ENCODE assay signal across 10 cellular contexts in the genomic region with DNA sequence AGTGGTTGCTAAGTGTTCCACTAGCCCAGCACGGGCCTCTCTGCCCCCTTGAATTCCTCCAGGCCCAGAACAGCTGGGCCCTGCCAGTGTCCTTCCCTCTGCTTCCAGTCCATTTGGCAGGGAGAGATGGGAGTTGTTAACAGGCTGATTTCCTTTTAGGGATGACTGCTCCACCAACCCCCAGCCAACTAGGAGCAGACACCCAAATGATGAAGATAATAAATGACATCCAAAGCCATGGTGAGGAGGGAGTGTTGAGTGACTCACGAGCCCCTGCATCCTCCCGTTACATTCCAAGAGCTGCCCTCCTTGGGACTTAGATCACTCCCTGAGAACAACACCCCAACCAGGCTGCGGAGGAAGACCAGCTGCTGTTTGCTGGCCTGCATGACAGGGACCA. TPM values are rescaled to one million over a fixed set of nuclear protein-coding genes. Genes with fewer than 3 reads are reported as not detected.
A peak's percentile ranks its signal among the peaks of the same experiment; 100 is the strongest.
DNase-seq lines count a peak whose midpoint lies in the region; ATAC-seq, FAIRE-seq and TF ChIP-seq lines count a peak whose summit lies in the region.
"Had no signal": no experiment of that assay in that cellular context is flagged by ENCODE, and none has a peak within 500 bp of the region (broad histone marks: within the 10 kb centered on the region; RNA-seq: fewer than 3 reads in every experiment).

No MANE protein-coding gene starts in this region.

- H3K27ac ChIP-seq in brain microvascular endothelial cell (peak overlapping the region; percentile 2), spleen (peak overlapping the region in 5 of 8 donors; percentile 44 to 61 (median 52))
- H3K27ac ChIP-seq: HL-60 had no signal

- intact Hi-C loops in spleen (cut with DNase I; ENCODE audit: low total_unique reads): no loop called here

- in situ Hi-C loops in brain microvascular endothelial cell (cut with HindIII; ENCODE audit: low pct_ligation_motif_present, low sequenced_read_pairs): no loop called here

- no peak for ATAC-seq in GM19351 (IDR thresholded peaks at IDR 0.05; ENCODE audit: unreplicated experiment)

- no peak for TF ChIP-seq POLR2A in H54 (IDR thresholded peaks at IDR 0.05; ENCODE audit: low read depth, low read length)
- TF ChIP-seq POLR2A in spleen (IDR thresholded peaks at IDR 0.05): no peak

- 59 to 77% (median 68%) methylated on average over 4 of the region's 4 CpGs for WGBS in spleen, 5 donors

- H3K4me3 ChIP-seq in brain microvascular endothelial cell (ENCODE audit: low read depth, low read length) (no peak overlapping the region), spleen (no peak overlapping the region)

- H3K4me1 ChIP-seq in spleen: peaks cover 0 to 4% (median 0%) of the 10 kb centered on the region in 6 donors

- TF ChIP-seq CTCF in brain microvascular endothelial cell (IDR thresholded peaks at IDR 0.05; ENCODE audit: low read depth, low read length, missing control alignments): no peak
- no peak for TF ChIP-seq CTCF in spleen (IDR thresholded peaks at IDR 0.05 in 8 of 11, conservative IDR thresholded peaks at IDR 0.05 in 3 of 11)

- H3K27me3 ChIP-seq in brain microvascular endothelial cell (replicated peaks): no peaks in the 10 kb centered on the region
- H3K27me3 ChIP-seq in spleen (replicated peaks in 1 of 7): no peaks in the 10 kb centered on the region

- DNase-seq in H54 (ENCODE audit: insufficient read length, low spot score) (peak; percentile 81), brain microvascular endothelial cell (peak; percentile 83), iris pigment epithelial cell (ENCODE audit: low read depth) (peak; percentile 90), spleen (no peak), NCI-H2196 treated with DMSO at 0.1 percent for 48 hours (lab: John Stamatoyannopoulos, UW; ENCODE audit: unreplicated experiment) (no peak), NCI-H2196 (lab: John Stamatoyannopoulos, UW; ENCODE audit: unreplicated experiment) (no peak)
- DNase-seq in stimulated activated naive CD4-positive, alpha-beta T cell treated with Interleukin-2 at 50 U/mL for 16 hours (lab: John Stamatoyannopoulos, UW): no peak
- DNase-seq: endodermal cell had no signal

- peak; percentile 76 for FAIRE-seq in H54 (lab: Jason Lieb, UNC)

- H3K9me3 ChIP-seq in spleen: peaks cover 0 to 12% (median 7%) of the 10 kb centered on the region in 8 donors

- H3K36me3 ChIP-seq in brain microvascular endothelial cell (replicated peaks) (no peaks in the 10 kb centered on the region), spleen (no peaks in the 10 kb centered on the region)

RNA-seq across cellular contexts. Expression of a gene that starts 20.6 kb away (rescaled TPM):
- 10 to 100 TPM; 14.6 to 56.6 (median 26.9) TPM for total RNA-seq in spleen
- polyA plus RNA-seq in spleen: 1 to 10 TPM; 3.8 to 5.8 (median 4.5) TPM

Comparison
In these comparisons a context has a peak if more than half of its experiments do, and no peak if none do; other contexts are left out.
1. DNase-seq: peak in H54 (single experiment), brain microvascular endothelial cell (single experiment) and iris pigment epithelial cell (single experiment); none in spleen (single experiment), NCI-H2196 treated with DMSO at 0.1 percent for 48 hours (single experiment), stimulated activated naive CD4-positive, alpha-beta T cell treated with Interleukin-2 at 50 U/mL for 16 hours (single experiment) and NCI-H2196 (single experiment).